Comparison of ENCODE assay signal across 22 cellular contexts in the genomic region with DNA sequence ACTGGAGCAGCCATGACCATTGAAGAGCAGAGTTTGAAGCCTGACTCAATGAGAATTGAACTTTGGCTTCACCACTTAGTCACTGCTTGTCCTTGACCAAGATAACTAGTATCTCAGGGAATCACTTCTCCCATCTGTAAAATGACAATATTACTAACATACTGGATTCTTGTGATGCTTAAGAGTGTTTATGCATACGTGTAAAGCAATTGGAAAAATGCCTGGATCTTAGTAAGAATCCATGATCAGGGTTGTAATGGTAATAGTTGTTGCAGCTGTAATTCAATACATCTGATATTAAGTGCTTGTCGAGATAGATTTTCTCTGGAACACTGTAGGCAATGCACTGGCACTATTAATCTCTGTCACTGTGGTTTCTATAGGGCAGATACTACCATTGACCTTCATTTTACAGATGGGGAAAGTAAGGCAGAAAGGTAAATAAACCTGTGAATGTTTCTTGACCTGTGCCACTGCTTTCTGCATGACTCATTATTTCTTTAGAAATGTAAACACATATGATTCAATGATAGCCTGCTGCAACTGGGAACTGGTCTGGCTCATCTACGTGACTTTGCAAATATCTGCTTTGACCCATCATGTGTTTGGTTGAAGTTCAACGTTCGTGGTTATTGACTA.
DNase-seq lines count a peak whose midpoint lies in the region; ATAC-seq, FAIRE-seq and TF ChIP-seq lines count a peak whose summit lies in the region.
"Had no signal": no experiment of that assay in that cellular context is flagged by ENCODE, and none has a peak within 500 bp of the region (broad histone marks: within the 10 kb centered on the region; RNA-seq: fewer than 3 reads in every experiment).

No MANE protein-coding gene starts in this region.

- TF ChIP-seq POLR2A in H54 (IDR thresholded peaks at IDR 0.05; ENCODE audit: low read depth, low read length): no peak

- H3K9ac ChIP-seq in fibroblast of lung (ENCODE audit: insufficient read depth, low read length) (no peak overlapping the region), endodermal cell (ENCODE audit: extremely low read depth, low read length, poor library complexity, severe bottlenecking) (no peak overlapping the region)
- H3K9ac ChIP-seq: BLaER1 had no signal

- no peaks in the 10 kb centered on the region for H3K36me3 Mint-ChIP-seq in endodermal cell (ENCODE audit: low read depth)
- H3K36me3 Mint-ChIP-seq: type B pancreatic cell had no signal

- H3K4me2 ChIP-seq in fibroblast of lung (ENCODE audit: extremely low read depth, insufficient read depth, low read length): no peak overlapping the region
- H3K4me2 ChIP-seq: BLaER1 had no signal

- H3K79me2 ChIP-seq in fibroblast of lung (ENCODE audit: control insufficient read depth, insufficient read depth, low read length): no peaks in the 10 kb centered on the region

- H3K9me3 ChIP-seq in RWPE2 (ENCODE audit: severe bottlenecking): no peaks in the 10 kb centered on the region
- no peaks in the 10 kb centered on the region for H3K9me3 ChIP-seq in fibroblast of lung (ENCODE audit: control insufficient read depth, insufficient read depth, low read depth, low read length)
- H3K9me3 ChIP-seq in endodermal cell (ENCODE audit: control insufficient read depth, low read length): no peaks in the 10 kb centered on the region
- H3K9me3 ChIP-seq: adrenal gland, BLaER1, esophagus squamous epithelium, lower lobe of right lung, right atrium auricular region had no signal

- H3K4me3 Mint-ChIP-seq in endodermal cell: no peak overlapping the region
- H3K4me3 Mint-ChIP-seq: activated CD4-positive, alpha-beta T cell treated with anti-CD3 and anti-CD28 coated beads, Interleukin-2, amount 10 ng/mL, durations not matched to agents 7 days and 5 days; nephron; T-helper 17 cell; type B pancreatic cell had no signal

- no peaks in the 10 kb centered on the region for H4K20me1 ChIP-seq in fibroblast of lung (ENCODE audit: control insufficient read depth, extremely low read depth, insufficient read depth, low read length)
- H4K20me1 ChIP-seq: BLaER1 had no signal

- peak; percentile 80 for FAIRE-seq in H54 (lab: Jason Lieb, UNC)

- H3K27me3 ChIP-seq in RWPE2 (ENCODE audit: insufficient read depth, poor library complexity, severe bottlenecking) (no peaks in the 10 kb centered on the region), fibroblast of lung (ENCODE audit: control insufficient read depth, insufficient read depth, low read length) (no peaks in the 10 kb centered on the region), endodermal cell (ENCODE audit: control insufficient read depth, insufficient read depth, low read length, poor library complexity, severe bottlenecking) (no peaks in the 10 kb centered on the region)
- H3K27me3 ChIP-seq: adrenal gland, BLaER1, esophagus squamous epithelium, right atrium auricular region had no signal

- no peaks in the 10 kb centered on the region for H3K9me3 Mint-ChIP-seq in endodermal cell
- H3K9me3 Mint-ChIP-seq: activated CD4-positive, alpha-beta T cell treated with anti-CD3 and anti-CD28 coated beads, Interleukin-2, amount 10 ng/mL, durations not matched to agents 7 days and 5 days; nephron had no signal

- 70 to 97% methylated on average over 3 to 5 of the region's 5 CpGs for WGBS in endodermal cell (ENCODE audit: insufficient coverage in 1 of 2, insufficient read length in 1 of 2), 2 experiments

- peak; percentile 12 for DNase-seq in COLO668 (lab: John Stamatoyannopoulos, UW; ENCODE audit: unreplicated experiment)
- no peak for DNase-seq in H54 (ENCODE audit: insufficient read length, low spot score)
- no peak for DNase-seq in RWPE2 (ENCODE audit: low spot score)
- peak; percentile 85 to 89 for DNase-seq in fibroblast of lung (ENCODE audit: low read depth in 2 of 2)
- DNase-seq in activated CD4-positive, alpha-beta T cell treated with anti-CD3 and anti-CD28 coated beads, Interleukin-2, amount 50 U/mL, for 48 hours: no peak
- no peak for DNase-seq in activated CD4-positive, alpha-beta T cell treated with anti-CD3 and anti-CD28 coated beads for 4 hours
- no peak for DNase-seq in endodermal cell
- DNase-seq: activated CD4-positive, alpha-beta T cell treated with anti-CD3 and anti-CD28 coated beads, Interleukin-2, amount 10 ng/mL, durations not matched to agents 7 days and 5 days; activated T-cell treated with anti-CD3 and anti-CD28 coated beads, Interleukin-2, amount 50 U/mL, for 48 hours; adrenal gland; esophagus squamous epithelium; GOT3; lower lobe of right lung; NCI-H1092 treated with DMSO at 0.1 percent for 48 hours; NCI-H446 treated with DMSO at 0.1 percent for 48 hours; T-helper 17 cell had no signal

- H3K27me3 Mint-ChIP-seq in endodermal cell (ENCODE audit: insufficient read depth): no peaks in the 10 kb centered on the region
- H3K27me3 Mint-ChIP-seq: activated CD4-positive, alpha-beta T cell treated with anti-CD3 and anti-CD28 coated beads, Interleukin-2, amount 10 ng/mL, durations not matched to agents 7 days and 5 days; T-helper 17 cell had no signal

- H3K4me3 ChIP-seq in RWPE2 (ENCODE audit: severe bottlenecking): no peak overlapping the region
- no peak overlapping the region for H3K4me3 ChIP-seq in fibroblast of lung (replicated peaks in 1 of 4; ENCODE audit: control extremely low read depth in 1 of 4, insufficient read depth in 1 of 4, low read depth in 3 of 4, low read length in 4 of 4)
- no peak overlapping the region for H3K4me3 ChIP-seq in endodermal cell (ENCODE audit: low read length)
- H3K4me3 ChIP-seq: adrenal gland, BLaER1, coronary artery, esophagus squamous epithelium, lower lobe of right lung, right atrium auricular region had no signal

- ATAC-seq in RWPE2 (ENCODE audit: low read depth): peak; percentile 78
- ATAC-seq in GM21576 (IDR thresholded peaks at IDR 0.05; ENCODE audit: unreplicated experiment): no peak
- ATAC-seq: lower lobe of right lung, T-helper 17 cell had no signal

- H3K27ac ChIP-seq in RWPE2 (ENCODE audit: poor library complexity, severe bottlenecking) (no peak overlapping the region), fibroblast of lung (ENCODE audit: insufficient read depth, low read length) (no peak overlapping the region), endodermal cell (ENCODE audit: low read depth, low read length) (no peak overlapping the region)
- H3K27ac ChIP-seq: adrenal gland, BLaER1, coronary artery, esophagus squamous epithelium, lower lobe of right lung, right atrium auricular region had no signal

- no peak overlapping the region for H3K27ac Mint-ChIP-seq in endodermal cell
- H3K27ac Mint-ChIP-seq: activated CD4-positive, alpha-beta T cell treated with anti-CD3 and anti-CD28 coated beads, Interleukin-2, amount 10 ng/mL, durations not matched to agents 7 days and 5 days; nephron; T-helper 17 cell; type B pancreatic cell had no signal

- H3K4me1 ChIP-seq in RWPE2 (ENCODE audit: insufficient read depth, poor library complexity, severe bottlenecking) (no peaks in the 10 kb centered on the region), fibroblast of lung (ENCODE audit: control insufficient read depth, extremely low read depth, insufficient read depth, low read length) (no peaks in the 10 kb centered on the region), endodermal cell (ENCODE audit: control insufficient read depth, insufficient read depth, low read length) (no peaks in the 10 kb centered on the region)
- H3K4me1 ChIP-seq: adrenal gland, BLaER1, esophagus squamous epithelium, lower lobe of right lung, right atrium auricular region had no signal

- TF ChIP-seq CTCF in RWPE2 (IDR thresholded peaks at IDR 0.05; ENCODE audit: poor library complexity, severe bottlenecking) (no peak), fibroblast of lung (conservative IDR thresholded peaks at IDR 0.05 in 1 of 2, IDR thresholded peaks at IDR 0.05 in 1 of 2; ENCODE audit: low read depth in 1 of 2, low read length in 2 of 2) (no peak), endodermal cell (conservative IDR thresholded peaks at IDR 0.05) (no peak)

- H3K36me3 ChIP-seq in RWPE2 (ENCODE audit: low read depth): no peaks in the 10 kb centered on the region
- no peaks in the 10 kb centered on the region for H3K36me3 ChIP-seq in fibroblast of lung (ENCODE audit: control insufficient read depth, insufficient read depth, low read length)
- no peaks in the 10 kb centered on the region for H3K36me3 ChIP-seq in endodermal cell (ENCODE audit: control insufficient read depth, insufficient read depth, low read length)
- H3K36me3 ChIP-seq: adrenal gland, BLaER1, esophagus squamous epithelium, lower lobe of right lung, right atrium auricular region had no signal

- no peaks in the 10 kb centered on the region for H3K4me1 Mint-ChIP-seq in endodermal cell
- H3K4me1 Mint-ChIP-seq: activated CD4-positive, alpha-beta T cell treated with anti-CD3 and anti-CD28 coated beads, Interleukin-2, amount 10 ng/mL, durations not matched to agents 7 days and 5 days; nephron; T-helper 17 cell had no signal

- H2AFZ ChIP-seq in fibroblast of lung (ENCODE audit: low read length): no peak overlapping the region

Comparison
In these comparisons a context has a peak if more than half of its experiments do, and no peak if none do; other contexts are left out.
1. DNase-seq: peak in COLO668 (single experiment) and fibroblast of lung (2 of 2); none in H54 (single experiment), RWPE2 (single experiment), activated CD4-positive, alpha-beta T cell treated with anti-CD3 and anti-CD28 coated beads, Interleukin-2, amount 50 U/mL, for 48 hours (0 of 2), activated CD4-positive, alpha-beta T cell treated with anti-CD3 and anti-CD28 coated beads for 4 hours (0 of 2) and endodermal cell (single experiment).